ENCODE assay signal across 21 cellular contexts in the genomic region with DNA sequence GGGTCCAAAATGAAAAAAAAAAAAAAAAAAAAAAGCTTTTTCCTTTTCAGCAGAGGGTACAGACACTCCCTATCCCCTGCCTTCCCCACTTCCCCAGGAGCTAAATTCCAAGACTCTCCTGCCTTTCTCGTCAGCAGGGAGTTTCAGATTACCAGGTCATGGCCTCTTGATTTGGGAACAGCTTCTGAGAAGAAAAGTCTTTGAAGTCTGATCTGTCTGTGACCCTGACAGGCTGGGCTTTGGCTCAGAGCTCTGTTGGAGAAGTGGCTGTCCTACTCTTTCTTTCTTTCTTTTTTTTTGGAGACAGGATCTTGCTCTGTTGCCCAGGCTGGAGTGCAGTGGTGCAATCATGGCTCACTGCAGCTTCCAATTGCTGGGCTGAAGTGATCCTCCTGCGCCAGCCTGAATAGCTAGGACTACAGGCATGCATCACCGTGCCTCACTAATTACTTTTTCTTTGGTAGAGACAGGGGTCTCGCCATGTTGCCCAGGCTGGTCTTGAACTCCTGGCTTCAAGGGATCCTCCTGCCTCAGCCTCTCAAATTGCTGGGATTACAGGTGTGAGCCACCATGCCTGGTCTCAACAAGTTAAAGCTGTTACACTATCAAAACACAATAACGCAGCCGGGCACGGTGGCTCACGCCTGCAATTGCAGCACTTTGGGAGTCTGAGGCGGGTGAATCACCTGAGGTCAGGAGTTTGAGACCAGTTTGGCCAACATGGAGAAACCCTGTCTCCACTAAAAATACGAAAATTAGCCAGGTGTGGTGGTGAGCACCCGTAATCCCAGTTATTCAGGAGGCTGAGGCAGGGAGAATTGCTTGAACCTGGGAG. TPM values are rescaled to one million over a fixed set of nuclear protein-coding genes. Genes with fewer than 3 reads are reported as not detected.
"Had no signal": no experiment of that assay in that cellular context is flagged by ENCODE, and none has a peak within 500 bp of the region (broad histone marks: within the 10 kb centered on the region; RNA-seq: fewer than 3 reads in every experiment).

No MANE protein-coding gene starts in this region.

- H3K9me3 ChIP-seq: esophagus muscularis mucosa, gastrocnemius medialis, left lung, lower lobe of right lung, neutrophil, psoas muscle, sigmoid colon, upper lobe of left lung, uterus had no signal

- H3K27ac ChIP-seq: epithelial cell of prostate, esophagus muscularis mucosa, gastrocnemius medialis, heart right ventricle, left lung, lower lobe of right lung, neutrophil, psoas muscle, sigmoid colon, skin epidermis, upper lobe of left lung, uterus had no signal

- DNase-seq: effector memory CD8-positive, alpha-beta T cell; gastrocnemius medialis; heart right ventricle; hypothalamus; islet precursor cell; lower lobe of right lung; midbrain; psoas muscle; retina; sigmoid colon; stimulated activated CD4-positive, alpha-beta T cell treated with anti-CD3 and anti-CD28 coated beads, Interleukin-12 subunit alpha, Interleukin-12 subunit beta, amount 100 ng/mL, for 4 hours; stimulated activated naive CD4-positive, alpha-beta T cell treated with Interleukin-2 at 50 U/mL for 16 hours; upper lobe of left lung; uterus had no signal

- H3K4me3 ChIP-seq: esophagus muscularis mucosa, gastrocnemius medialis, heart right ventricle, left lung, lower lobe of right lung, psoas muscle, sigmoid colon, skin epidermis, upper lobe of left lung, uterus had no signal

- H3K4me1 ChIP-seq: esophagus muscularis mucosa, gastrocnemius medialis, heart right ventricle, left lung, lower lobe of right lung, psoas muscle, sigmoid colon, upper lobe of left lung, uterus had no signal

- H3K27me3 ChIP-seq: neutrophil, upper lobe of left lung, uterus had no signal

- H3K36me3 ChIP-seq: esophagus muscularis mucosa, gastrocnemius medialis, heart right ventricle, left lung, lower lobe of right lung, neutrophil, sigmoid colon, upper lobe of left lung, uterus had no signal

RNA-seq across cellular contexts. Expression of gene COL26A1, which starts 59.9 kb away (rescaled TPM):
- total RNA-seq: esophagus muscularis mucosa, fibroblast of villous mesenchyme, gastrocnemius medialis, osteoblast, psoas muscle, sigmoid colon had no signal
